Comparison of ENCODE assay signal across 16 cellular contexts in genomic region chr22:42892156-42892555, GRCh38. TPM values are rescaled to one million over a fixed set of nuclear protein-coding genes. Genes with fewer than 3 reads are reported as not detected.
DNase-seq lines count a peak whose midpoint lies in the region; ATAC-seq, FAIRE-seq and TF ChIP-seq lines count a peak whose summit lies in the region.
"Had no signal": no experiment of that assay in that cellular context is flagged by ENCODE, and none has a peak within 500 bp of the region (broad histone marks: within the 10 kb centered on the region; RNA-seq: fewer than 3 reads in every experiment).

No MANE protein-coding gene starts in this region.

- RAD21 ChIA-PET in GM12878 (lab: Charles Lee; ENCODE audit: unreplicated experiment) = interaction anchor here (1.0 to 3.6 kb wide), 5 partner anchors 27 to 121 kb away, joined by 3 to 14 read pairs (median 4); no protein-coding TSS in a partner anchor

- no peak overlapping the region for H3K27ac ChIP-seq in CD8-positive, alpha-beta memory T cell (ENCODE audit: low read depth, low read length)
- H3K27ac ChIP-seq in GM12878 (ENCODE audit: control insufficient read depth, insufficient read depth) = peak overlapping the region; percentile 84
- peak overlapping the region; percentile 90 for H3K27ac ChIP-seq in skeletal muscle tissue (ENCODE audit: low read depth, low read length)

- no peak for TF ChIP-seq RAD21 in GM12878 (IDR thresholded peaks at IDR 0.05; ENCODE audit: insufficient read depth, low read depth, low read length)

- no peak for DNase-seq in CD8-positive, alpha-beta memory T cell
- DNase-seq in GM12878 (ENCODE audit: low read depth, low spot score) (no peak), left kidney (ENCODE audit: low read depth, low spot score) (peak; percentile 38), OCI-M1 (lab: John Stamatoyannopoulos, UW) (no peak), mesothelial cell of epicardium (ENCODE audit: low spot score in 2 of 2, unreplicated experiment in 2 of 2) (no peak), BE2C (no peak)
- no peak for DNase-seq in activated CD8-positive, alpha-beta memory T cell treated with anti-CD3 and anti-CD28 coated beads for 24 hours
- DNase-seq: activated naive CD4-positive, alpha-beta T cell; DMS 273 treated with DMSO at 0.1 percent for 48 hours; effector memory CD4-positive, alpha-beta T cell; Karpas-422; NCI-H1417 treated with DMSO at 0.1 percent for 48 hours had no signal

- WGBS in GM12878 (ENCODE audit: insufficient coverage, insufficient replicate concordance, low lambda C conversion rate, missing lambda C conversion rate) = 86% methylated on average over 9 of the region's 9 CpGs

- H3K79me2 ChIP-seq in GM12878 (ENCODE audit: control insufficient read depth, insufficient read depth, low read length) = peaks cover 35% of the 10 kb centered on the region

- no peak for ATAC-seq in GM12878
- ATAC-seq: WTC11 had no signal

- H3K4me1 ChIP-seq in CD8-positive, alpha-beta memory T cell (ENCODE audit: insufficient read depth, low read length) = peaks cover 31% of the 10 kb centered on the region
- peaks cover 79% of the 10 kb centered on the region for H3K4me1 ChIP-seq in GM12878 (ENCODE audit: control insufficient read depth, insufficient read depth, low read length)
- peaks cover 41 to 54% (median 49%) of the 10 kb centered on the region in 3 donors for H3K4me1 ChIP-seq in skeletal muscle tissue (ENCODE audit: control insufficient read depth in 3 of 3, insufficient read depth in 3 of 3, low read length in 3 of 3)
- no peaks in the 10 kb centered on the region for H3K4me1 ChIP-seq in BE2C

- H4K20me1 ChIP-seq in GM12878 (ENCODE audit: control insufficient read depth, insufficient read depth) = no peaks in the 10 kb centered on the region

- H3K4me3 ChIP-seq in CD8-positive, alpha-beta memory T cell (ENCODE audit: low read length) = no peak overlapping the region
- no peak overlapping the region for H3K4me3 ChIP-seq in GM12878
- H3K4me3 ChIP-seq in skeletal muscle tissue (ENCODE audit: low read length in 3 of 3) = peak overlapping the region in 2 of 3 donors; percentile 35 to 54
- H3K4me3 ChIP-seq in BE2C (ENCODE audit: low read depth, low read length) = no peak overlapping the region
- H3K4me3 ChIP-seq: skin epidermis had no signal

- H3K9me3 Mint-ChIP-seq in CD8-positive, alpha-beta memory T cell = no peaks in the 10 kb centered on the region
- H3K9me3 Mint-ChIP-seq in mesothelial cell of epicardium = no peaks in the 10 kb centered on the region
- H3K9me3 Mint-ChIP-seq: T-helper 1 cell treated with Interleukin-12 subunit alpha and Interleukin-12 subunit beta and Interleukin-4 antibody, amounts not matched to agents 30 μg/mL and 1 μg/mL, for 36 hours; WTC11 had no signal

- TF ChIP-seq CTCF in GM12878 (IDR thresholded peaks at IDR 0.05 in 2 of 3, conservative IDR thresholded peaks at IDR 0.05 in 1 of 3; ENCODE audit: control insufficient read depth in 2 of 3, extremely low read depth in 1 of 3, insufficient read depth in 1 of 3, low read depth in 3 of 3, low read length in 3 of 3) = no peak
- TF ChIP-seq CTCF in mesothelial cell of epicardium (IDR thresholded peaks at IDR 0.05; ENCODE audit: unreplicated experiment) = no peak
- TF ChIP-seq CTCF in BE2C (IDR thresholded peaks at IDR 0.05; ENCODE audit: low read depth, low read length) = no peak

- TF ChIP-seq EP300 in GM12878 (IDR thresholded peaks at IDR 0.05; ENCODE audit: borderline replicate concordance in 1 of 2, control insufficient read depth in 1 of 2, low read depth in 2 of 2, low read length in 2 of 2) = no peak

- POLR2A ChIA-PET in CD8-positive, alpha-beta memory T cell (lab: Charles Lee) = no interaction called here
- POLR2A ChIA-PET in GM12878 (lab: Charles Lee) = interaction anchor here (0.6 to 2.1 kb wide), 4 partner anchors 10 to 144 kb away, joined by 3 to 7 read pairs (median 4); no protein-coding TSS in a partner anchor

- no TSS peak for BruUV-seq in GM12878 (replicated peaks; lab: Mats Ljungman, UMichigan)

- H3K4me3 Mint-ChIP-seq in CD8-positive, alpha-beta memory T cell = no peak overlapping the region
- H3K4me3 Mint-ChIP-seq in mesothelial cell of epicardium = no peak overlapping the region
- H3K4me3 Mint-ChIP-seq: T-helper 1 cell treated with Interleukin-12 subunit alpha and Interleukin-12 subunit beta and Interleukin-4 antibody, amounts not matched to agents 30 μg/mL and 1 μg/mL, for 36 hours; WTC11 had no signal

- no peak overlapping the region for H2AFZ ChIP-seq in GM12878 (ENCODE audit: control insufficient read depth, low read depth, low read length)

- H3K27ac Mint-ChIP-seq in CD8-positive, alpha-beta memory T cell = peak overlapping the region in 5 of 8 donors; percentile 36 to 81 (median 64)
- H3K27ac Mint-ChIP-seq in mesothelial cell of epicardium = no peak overlapping the region
- H3K27ac Mint-ChIP-seq: T-helper 1 cell treated with Interleukin-12 subunit alpha and Interleukin-12 subunit beta and Interleukin-4 antibody, amounts not matched to agents 30 μg/mL and 1 μg/mL, for 36 hours; WTC11 had no signal

- no peak for FAIRE-seq in GM12878 (lab: Jason Lieb, UNC)

- TF ChIP-seq POLR2A in GM12878 (IDR thresholded peaks at IDR 0.05; ENCODE audit: low read depth, low read length) = no peak

- H3K4me2 ChIP-seq in GM12878 (ENCODE audit: control insufficient read depth, insufficient read depth) = peak overlapping the region; percentile 41; the same call in 1 of the 2 replicates

- no peaks in the 10 kb centered on the region for H3K27me3 Mint-ChIP-seq in CD8-positive, alpha-beta memory T cell
- no peaks in the 10 kb centered on the region for H3K27me3 Mint-ChIP-seq in mesothelial cell of epicardium (ENCODE audit: low read depth)

- H3K9ac ChIP-seq in GM12878 (ENCODE audit: control insufficient read depth, insufficient read depth, low read length) (peak overlapping the region; percentile 12; the same call in 1 of the 2 replicates), skeletal muscle tissue (ENCODE audit: low read depth in 1 of 3, low read length in 3 of 3) (peak overlapping the region in 2 of 3 donors; percentile 63 to 79)

- no peaks in the 10 kb centered on the region for H3K9me3 ChIP-seq in CD8-positive, alpha-beta memory T cell (ENCODE audit: low read length)
- H3K9me3 ChIP-seq in GM12878 (replicated peaks; ENCODE audit: control insufficient read depth, insufficient read depth, low read length) = no peaks in the 10 kb centered on the region
- H3K9me3 ChIP-seq in skeletal muscle tissue (ENCODE audit: control insufficient read depth in 3 of 3, low read length in 3 of 3) = no peaks in the 10 kb centered on the region
- no peaks in the 10 kb centered on the region for H3K9me3 ChIP-seq in BE2C

- H3K4me1 Mint-ChIP-seq in CD8-positive, alpha-beta memory T cell = peaks cover 53 to 65% (median 54%) of the 10 kb centered on the region in 3 donors
- no peaks in the 10 kb centered on the region for H3K4me1 Mint-ChIP-seq in mesothelial cell of epicardium

- SMC1A ChIA-PET in GM12878 (lab: Charles Lee; ENCODE audit: uncharacterized antibody, unreplicated experiment) = interaction anchor here (1.1 to 2.3 kb wide), 5 partner anchors 9 to 53 kb away, joined by 3 to 17 read pairs (median 4); no protein-coding TSS in a partner anchor

- H3K36me3 Mint-ChIP-seq in CD8-positive, alpha-beta memory T cell = peaks cover 0 to 46% (median 2%) of the 10 kb centered on the region in 3 donors
- H3K36me3 Mint-ChIP-seq in mesothelial cell of epicardium = peaks cover 21% of the 10 kb centered on the region

- H3K36me3 ChIP-seq in CD8-positive, alpha-beta memory T cell (ENCODE audit: insufficient read depth, low read length) = peaks cover 7% of the 10 kb centered on the region
- H3K36me3 ChIP-seq in GM12878 (ENCODE audit: control insufficient read depth in 2 of 2, insufficient read depth in 2 of 2, low read length in 1 of 2) (peaks cover 13 to 18% of the 10 kb centered on the region in 2 experiments), skeletal muscle tissue (ENCODE audit: control insufficient read depth in 3 of 3, insufficient read depth in 3 of 3, low read length in 3 of 3) (peaks cover 21 to 24% (median 23%) of the 10 kb centered on the region in 3 donors), BE2C (peaks cover 18% of the 10 kb centered on the region)

- CTCF ChIA-PET in CD8-positive, alpha-beta memory T cell (lab: Charles Lee) = no interaction called here
- CTCF ChIA-PET in GM12878 (lab: Yijun Ruan, JAX) = interaction anchor here (0.6 to 5.1 kb wide), 4 partner anchors 25 to 142 kb away, joined by 3 to 19 read pairs (median 4); no protein-coding TSS in a partner anchor

- H3K27me3 ChIP-seq in CD8-positive, alpha-beta memory T cell (ENCODE audit: insufficient read depth, low read length, poor library complexity, severe bottlenecking) = no peaks in the 10 kb centered on the region
- H3K27me3 ChIP-seq in GM12878 (replicated peaks in 1 of 2; ENCODE audit: control insufficient read depth in 2 of 2, insufficient read depth in 2 of 2, low read length in 1 of 2) (no peaks in the 10 kb centered on the region), skeletal muscle tissue (ENCODE audit: control insufficient read depth in 3 of 3, insufficient read depth in 3 of 3, low read length in 3 of 3) (no peaks in the 10 kb centered on the region), BE2C (no peaks in the 10 kb centered on the region)

- intact Hi-C loops in GM12878 (cut with micrococcal nuclease; ENCODE audit: unreplicated experiment) = no loop called here

- in situ Hi-C loops in GM12878 (cut with MboI) = no loop called here

TF ChIP-seq in GM12878, 131 proteins besides CTCF, POLR2A, EP300 and RAD21 (continues in another document):
- no peak for TF ChIP-seq RUNX3 (IDR thresholded peaks at IDR 0.05; ENCODE audit: low read length)

RNA-seq across cellular contexts. Expression of gene ARFGAP3, which starts 35.1 kb away (rescaled TPM):
- 10 to 100 TPM; 32.2 to 33.0 TPM for total RNA-seq in CD8-positive, alpha-beta memory T cell
- 50.0 TPM for polyA plus RNA-seq in CD8-positive, alpha-beta memory T cell
- 26.0 and 27.5 TPM in 2 replicates for total RNA-seq in GM12878 (2013; cell fraction: nucleolus; rRNA removed)
- total RNA-seq in GM12878 (2014; rRNA removed) = 29.7 and 32.8 TPM in 2 replicates
- 40.9 and 41.2 TPM in 2 replicates for total RNA-seq in GM12878 (2014; rRNA removed; fragmentation: Illumina TruSeq; extraction: Trizol)
- total RNA-seq in GM12878 (2021) = 30.6 and 31.3 TPM in 2 replicates
- 24.6 TPM for polyA plus RNA-seq in GM12878 (2011; ENCODE audit: low read depth)
- polyA plus RNA-seq in GM12878 (2011; rRNA removed) = 37.0 and 38.5 TPM in 2 replicates
- polyA plus RNA-seq in GM12878 (2011; cell fraction: cytosol; rRNA removed) = 24.0 and 24.7 TPM in 2 replicates
- 23.9 and 27.9 TPM in 2 replicates for polyA plus RNA-seq in GM12878 (2011; cell fraction: nucleus; rRNA removed)
- 37.6 and 38.4 TPM in 2 replicates for polyA plus RNA-seq in GM12878 (2012)
- 39.9 and 40.8 TPM in 2 replicates for polyA plus RNA-seq in GM12878 (2014; fragmentation: Illumina TruSeq; extraction: Trizol)
- polyA plus RNA-seq in GM12878 (2014; fragmentation: Nextera tagmentation; extraction: Ambion mirVana) = 10 to 100 TPM; 39.1 to 42.0 TPM
- 29.8 and 34.5 TPM in 2 replicates for polyA plus RNA-seq in GM12878 (2014; rRNA removed)
- polyA plus RNA-seq in GM12878 (2016; fragmentation: Nextera tagmentation; extraction: Ambion mirVana) = 10 to 100 TPM; 43.6 to 50.8 TPM
- polyA minus RNA-seq in GM12878 (2011; rRNA and poly(A)+ RNA removed) = 31.3 and 32.5 TPM in 2 replicates
- 8.3 and 15.9 TPM in 2 replicates for polyA minus RNA-seq in GM12878 (2011; cell fraction: cytosol; rRNA and poly(A)+ RNA removed)
- polyA minus RNA-seq in GM12878 (2011; cell fraction: nucleus; rRNA and poly(A)+ RNA removed) = 11.7 and 21.0 TPM in 2 replicates
- 32.9 TPM for total RNA-seq in skeletal muscle tissue
- total RNA-seq in mesothelial cell of epicardium = 33.4 to 38.3 TPM (median 36.2 TPM) in 3 replicates
- polyA plus RNA-seq in BE2C (2012; ENCODE audit: insufficient read depth, insufficient read length, low read depth) = 14.9 TPM

Comparison
In these comparisons a context has a peak if more than half of its experiments do, and no peak if none do; other contexts are left out.
1. H3K4me3 ChIP-seq: peak in skeletal muscle tissue (2 of 3); none in CD8-positive, alpha-beta memory T cell (single experiment), GM12878 (single experiment) and BE2C (single experiment).